8 cellular contexts compared by ENCODE assay signal in the genomic region with DNA sequence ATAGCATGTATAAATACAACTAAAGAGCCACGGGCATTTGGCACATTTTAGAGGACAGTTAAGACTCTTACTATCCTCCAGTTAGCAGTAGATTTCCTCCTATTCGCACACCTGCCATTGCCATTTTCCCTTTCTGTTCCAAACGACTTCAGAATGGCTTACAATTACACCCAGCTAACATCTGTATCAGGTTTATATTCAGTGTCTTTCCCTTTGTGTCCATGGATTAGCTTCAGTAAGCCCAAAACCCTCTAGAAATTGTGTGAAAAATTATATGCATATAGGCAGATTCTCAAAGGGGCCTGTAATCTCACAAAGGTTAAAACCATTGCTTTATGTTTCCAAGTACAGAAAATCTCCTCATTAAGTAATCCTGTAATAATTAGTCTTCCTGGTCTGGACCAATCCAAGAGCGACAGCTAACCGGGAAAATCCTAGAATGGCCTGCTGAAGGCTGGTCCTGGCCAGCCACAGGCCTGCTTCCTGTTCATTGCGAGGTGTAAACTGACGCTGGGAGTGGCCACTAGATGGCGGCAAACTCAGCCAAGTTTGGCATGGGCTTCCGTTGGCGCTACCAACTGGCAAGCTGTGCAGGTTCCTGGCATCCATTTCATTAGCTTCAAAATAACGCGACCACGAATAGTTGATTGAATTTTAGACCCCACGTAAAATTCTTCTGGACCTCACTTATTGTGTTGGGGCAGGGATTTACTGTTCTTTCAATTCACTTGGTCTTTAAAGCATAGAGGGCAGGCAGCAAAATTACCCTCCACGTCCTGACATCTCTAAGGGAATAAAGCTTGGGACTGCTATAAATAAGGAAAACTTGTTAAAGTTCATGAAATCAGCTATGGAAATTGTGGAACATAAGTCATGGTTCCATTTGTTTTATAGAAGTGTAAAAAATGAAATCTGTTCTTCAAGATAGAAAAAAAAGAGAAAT. TPM values are rescaled to one million over a fixed set of nuclear protein-coding genes. Genes with fewer than 3 reads are reported as not detected.
DNase-seq lines count a peak whose midpoint lies in the region; ATAC-seq and TF ChIP-seq lines count a peak whose summit lies in the region.

No MANE protein-coding gene starts in this region.

- no peak for TF ChIP-seq EP300 in suprapubic skin (IDR thresholded peaks at IDR 0.05)

- H3K27me3 ChIP-seq in suprapubic skin: no peaks in the 10 kb centered on the region

- H3K4me3 Mint-ChIP-seq in activated T-helper 1 cell treated with anti-CD3 and anti-CD28 coated beads, Interleukin-12 subunit alpha, Interleukin-12 subunit beta, Interleukin-2, Interleukin-4 antibody, amounts not matched to agents 30 ng/mL and 10 ng/mL and 1 ng/mL, durations not matched to agents 14 hours and 24 hours and 36 hours: peak overlapping the region; percentile 38

- H3K4me3 ChIP-seq in fibroblast of villous mesenchyme (ENCODE audit: low read depth, low read length) (no peak overlapping the region), suprapubic skin (no peak overlapping the region)

- H3K4me1 Mint-ChIP-seq in activated T-helper 1 cell treated with anti-CD3 and anti-CD28 coated beads, Interleukin-12 subunit alpha, Interleukin-12 subunit beta, Interleukin-2, Interleukin-4 antibody, amounts not matched to agents 30 ng/mL and 10 ng/mL and 1 ng/mL, durations not matched to agents 14 hours and 24 hours and 36 hours (ENCODE audit: low read depth): peaks cover 91% of the 10 kb centered on the region

- no peaks in the 10 kb centered on the region for H3K27me3 Mint-ChIP-seq in activated T-helper 1 cell treated with anti-CD3 and anti-CD28 coated beads, Interleukin-12 subunit alpha, Interleukin-12 subunit beta, Interleukin-2, Interleukin-4 antibody, amounts not matched to agents 30 ng/mL and 10 ng/mL and 1 ng/mL, durations not matched to agents 14 hours and 24 hours and 36 hours (ENCODE audit: insufficient read depth)

- H3K27ac Mint-ChIP-seq in activated T-helper 1 cell treated with anti-CD3 and anti-CD28 coated beads, Interleukin-12 subunit alpha, Interleukin-12 subunit beta, Interleukin-2, Interleukin-4 antibody, amounts not matched to agents 30 ng/mL and 10 ng/mL and 1 ng/mL, durations not matched to agents 14 hours and 24 hours and 36 hours: peak overlapping the region; percentile 84

- H3K27ac ChIP-seq in suprapubic skin: no peak overlapping the region

- H3K36me3 Mint-ChIP-seq in activated T-helper 1 cell treated with anti-CD3 and anti-CD28 coated beads, Interleukin-12 subunit alpha, Interleukin-12 subunit beta, Interleukin-2, Interleukin-4 antibody, amounts not matched to agents 30 ng/mL and 10 ng/mL and 1 ng/mL, durations not matched to agents 14 hours and 24 hours and 36 hours (ENCODE audit: low read depth): peaks cover 46% of the 10 kb centered on the region

- peaks cover 4% of the 10 kb centered on the region for H3K9me3 Mint-ChIP-seq in activated T-helper 1 cell treated with anti-CD3 and anti-CD28 coated beads, Interleukin-12 subunit alpha, Interleukin-12 subunit beta, Interleukin-2, Interleukin-4 antibody, amounts not matched to agents 30 ng/mL and 10 ng/mL and 1 ng/mL, durations not matched to agents 14 hours and 24 hours and 36 hours

- intact Hi-C loops in activated T-helper 1 cell treated with anti-CD3 and anti-CD28 coated beads, Interleukin-12 subunit alpha, Interleukin-12 subunit beta, Interleukin-2, Interleukin-4 antibody, amounts not matched to agents 30 ng/mL and 10 ng/mL and 1 ng/mL, durations not matched to agents 14 hours and 24 hours and 36 hours (cut with micrococcal nuclease): loop anchor here (1.0 to 2.0 kb wide), 7 partner anchors 11 to 174 kb away; no protein-coding TSS in a partner anchor

- DNase-seq in DMS53 treated with DMSO at 0.1 percent for 48 hours (lab: John Stamatoyannopoulos, UW; ENCODE audit: unreplicated experiment) (peak; percentile 82), RKO (ENCODE audit: low spot score) (peak; percentile 87), fibroblast of villous mesenchyme (ENCODE audit: low read depth) (peak; percentile 88), omental fat pad (ENCODE audit: low spot score) (peak; percentile 69), suprapubic skin (ENCODE audit: low spot score in 2 of 2) (peak; percentile 93 to 96)
- DNase-seq in activated T-helper 1 cell treated with anti-CD3 and anti-CD28 coated beads, Interleukin-12 subunit alpha, Interleukin-12 subunit beta, Interleukin-2, Interleukin-4 antibody, amounts not matched to agents 30 ng/mL and 10 ng/mL and 1 ng/mL, durations not matched to agents 14 hours and 24 hours and 36 hours (ENCODE audit: low spot score): peak; percentile 78

- H3K36me3 ChIP-seq in suprapubic skin: no peaks in the 10 kb centered on the region

- TF ChIP-seq POLR2A in suprapubic skin (IDR thresholded peaks at IDR 0.05): no peak

- peak; percentile 62 for TF ChIP-seq CTCF in LNCAP (IDR thresholded peaks at IDR 0.05)
- TF ChIP-seq CTCF in fibroblast of villous mesenchyme (IDR thresholded peaks at IDR 0.05; ENCODE audit: insufficient read depth, low read depth, low read length): peak; percentile 88
- peak in 1 of 3 donors; percentile 82 for TF ChIP-seq CTCF in omental fat pad (IDR thresholded peaks at IDR 0.05)
- peak; percentile 77 to 89 for TF ChIP-seq CTCF in suprapubic skin (IDR thresholded peaks at IDR 0.05)

- peak; percentile 94 for ATAC-seq in GM21786 (IDR thresholded peaks at IDR 0.05; ENCODE audit: unreplicated experiment)
- peak; percentile 93 for ATAC-seq in omental fat pad (ENCODE audit: low FRiP score)

- 16% methylated on average over 14 of the region's 15 CpGs for WGBS in suprapubic skin

- no peaks in the 10 kb centered on the region for H3K9me3 ChIP-seq in suprapubic skin

- H3K4me1 ChIP-seq in suprapubic skin: peaks cover 15% of the 10 kb centered on the region

RNA-seq across cellular contexts. Expression of a gene that starts 17.1 kb away (rescaled TPM):
- total RNA-seq in activated T-helper 1 cell treated with anti-CD3 and anti-CD28 coated beads, Interleukin-12 subunit alpha, Interleukin-12 subunit beta, Interleukin-2, Interleukin-4 antibody, amounts not matched to agents 30 ng/mL and 10 ng/mL and 1 ng/mL, durations not matched to agents 14 hours and 24 hours and 36 hours: 71.6 and 74.2 TPM in 2 replicates
- total RNA-seq in fibroblast of villous mesenchyme: 3.0 and 3.5 TPM in 2 replicates
- total RNA-seq in omental fat pad: 10 to 100 TPM in 2 of 4 donors, 1 to 10 TPM in 2; 6.1 to 40.8 (median 11.7) TPM
- total RNA-seq in suprapubic skin: 10 to 100 TPM in 1 of 4 donors, 1 to 10 TPM in 3; 2.0 to 10.9 (median 6.1) TPM
